ENCODE assay signal across 11 cellular contexts in genomic region chr17:17055286-17056166, GRCh38. TPM values are rescaled to one million over a fixed set of nuclear protein-coding genes. Genes with fewer than 3 reads are reported as not detected.
A peak's percentile ranks its signal among the peaks of the same experiment; 100 is the strongest.
DNase-seq lines count a peak whose midpoint lies in the region; ATAC-seq and TF ChIP-seq lines count a peak whose summit lies in the region.
"Had no signal": no experiment of that assay in that cellular context is flagged by ENCODE, and none has a peak within 500 bp of the region (broad histone marks: within the 10 kb centered on the region; RNA-seq: fewer than 3 reads in every experiment).

No MANE protein-coding gene starts in this region.

- peaks cover 100% of the 10 kb centered on the region for H3K79me2 ChIP-seq in HCT116 (ENCODE audit: insufficient read depth, low read length)

- no TSS peak for BruUV-seq in HCT116 (replicated peaks; lab: Mats Ljungman, UMichigan)

- TF ChIP-seq CTCF in HCT116 (IDR thresholded peaks at IDR 0.05 in 2 of 3, conservative IDR thresholded peaks at IDR 0.05 in 1 of 3; ENCODE audit: borderline replicate concordance in 1 of 3, insufficient read depth in 1 of 3, low read depth in 2 of 3, low read length in 2 of 3) (no peak), brain microvascular endothelial cell (IDR thresholded peaks at IDR 0.05; ENCODE audit: low read depth, low read length, missing control alignments) (peak; percentile 14), spleen (IDR thresholded peaks at IDR 0.05 in 8 of 11, conservative IDR thresholded peaks at IDR 0.05 in 3 of 11) (peak in 2 of 11 experiments; percentile 14 to 21)

- H3K9me2 ChIP-seq in HCT116 (ENCODE audit: insufficient read depth): no peaks in the 10 kb centered on the region

- intact Hi-C loops in HCT116 (cut with micrococcal nuclease): no loop called here
- intact Hi-C loops in spleen (cut with DNase I; ENCODE audit: low total_unique reads): loop anchor here (10.0 kb wide), 1 partner anchor 49 kb away; no protein-coding TSS in a partner anchor

- peaks cover 13% of the 10 kb centered on the region; the same call in 1 of the 2 replicates for H4K20me1 ChIP-seq in HCT116 (ENCODE audit: insufficient read depth)

- RAD21 ChIA-PET in HCT116 (lab: Charles Lee; ENCODE audit: low non-redundant PET in 1 of 2, low total read pairs in 2 of 2, uncharacterized antibody in 2 of 2, unreplicated experiment in 2 of 2): interaction anchor here in 1 of 2 experiments (0.6 kb wide), 1 partner anchor 47 kb away, joined by 3 read pairs; no protein-coding TSS in a partner anchor

- TF ChIP-seq POLR2A in HCT116 (IDR thresholded peaks at IDR 0.05; ENCODE audit: borderline replicate concordance, extremely low read depth, insufficient read depth, insufficient read length): no peak
- TF ChIP-seq POLR2A in spleen (IDR thresholded peaks at IDR 0.05): no peak

- no peaks in the 10 kb centered on the region for H3K9me3 ChIP-seq in HCT116 (ENCODE audit: control insufficient read depth in 1 of 2, insufficient read depth in 1 of 2, low read depth in 1 of 2, low read length in 2 of 2)
- no peaks in the 10 kb centered on the region for H3K9me3 ChIP-seq in spleen
- H3K9me3 ChIP-seq: MG63, Peyer's patch had no signal

- H3K27me3 ChIP-seq in HCT116 (ENCODE audit: insufficient read depth, low read length): no peaks in the 10 kb centered on the region
- H3K27me3 ChIP-seq in brain microvascular endothelial cell (replicated peaks): no peaks in the 10 kb centered on the region
- no peaks in the 10 kb centered on the region for H3K27me3 ChIP-seq in spleen (replicated peaks in 1 of 7)
- H3K27me3 ChIP-seq: MG63, Peyer's patch had no signal

- 63 to 81% (median 76%) methylated on average over 16 of the region's 16 CpGs for WGBS in spleen, 5 donors

- no peak overlapping the region for H3K27ac ChIP-seq in HCT116 (ENCODE audit: low read depth, low read length)
- H3K27ac ChIP-seq in brain microvascular endothelial cell: no peak overlapping the region
- H3K27ac ChIP-seq in spleen: peak overlapping the region in 7 of 8 donors; percentile 24 to 74 (median 62)

- ATAC-seq in HCT116: peak; percentile 44; the same call in 1 of the 2 replicates

- in situ Hi-C loops in brain microvascular endothelial cell (cut with HindIII; ENCODE audit: low pct_ligation_motif_present, low sequenced_read_pairs): no loop called here

- POLR2A ChIA-PET in HCT116 (lab: Charles Lee): no interaction called here

- TF ChIP-seq RAD21 in HCT116 (IDR thresholded peaks at IDR 0.05; ENCODE audit: low read depth): no peak

- DNase-seq in HCT116 (ENCODE audit: low read depth, low spot score) (no peak), brain microvascular endothelial cell (no peak), hepatic stellate cell (ENCODE audit: low spot score) (peak; percentile 57), spleen (peak; percentile 70), hypothalamus (lab: John Stamatoyannopoulos, UW) (no peak), iPS-NIHi7 (ENCODE audit: extremely low spot score) (no peak), NOMO-1 treated with DMSO at 0.1 percent for 48 hours (lab: John Stamatoyannopoulos, UW; ENCODE audit: unreplicated experiment) (no peak), SHP77 (lab: John Stamatoyannopoulos, UW) (no peak)
- DNase-seq: activated CD4-positive, alpha-beta T cell treated with anti-CD3 and anti-CD28 coated beads, Interleukin-2, amount 50 U/mL, for 1 hour had no signal

- no peak overlapping the region for H3K4me3 ChIP-seq in HCT116 (replicated peaks in 1 of 2; ENCODE audit: low read depth in 1 of 2, low read length in 2 of 2)
- H3K4me3 ChIP-seq in brain microvascular endothelial cell (ENCODE audit: low read depth, low read length): no peak overlapping the region
- H3K4me3 ChIP-seq in spleen: no peak overlapping the region
- H3K4me3 ChIP-seq: MG63, Peyer's patch had no signal

- CTCF ChIA-PET in HCT116 (lab: Charles Lee): interaction anchor here (0.9 kb wide), 1 partner anchor 9 kb away, joined by 3 read pairs; no protein-coding TSS in a partner anchor

- no peak overlapping the region for H3K4me2 ChIP-seq in HCT116 (ENCODE audit: low read length)

- H3K36me3 ChIP-seq in HCT116 (ENCODE audit: control insufficient read depth in 1 of 2, insufficient read depth in 2 of 2, low read length in 2 of 2) (peaks cover 8 to 13% of the 10 kb centered on the region in 2 experiments; a peak in 3 of 4 replicates), brain microvascular endothelial cell (replicated peaks) (no peaks in the 10 kb centered on the region), spleen (peaks cover 0 to 40% (median 7%) of the 10 kb centered on the region in 6 donors)
- H3K36me3 ChIP-seq: MG63 had no signal

- H3K9ac ChIP-seq in HCT116 (ENCODE audit: low read length): no peak overlapping the region

- H3K4me1 ChIP-seq in HCT116 (ENCODE audit: control insufficient read depth in 1 of 2, insufficient read depth in 2 of 2, low read length in 2 of 2): peaks cover 2 to 33% of the 10 kb centered on the region in 2 experiments; a peak in 2 of 4 replicates
- peaks cover 43 to 99% (median 75%) of the 10 kb centered on the region in 6 donors for H3K4me1 ChIP-seq in spleen

- no peak overlapping the region for H2AFZ ChIP-seq in HCT116 (ENCODE audit: low read depth, low read length, poor library complexity, severe bottlenecking)

TF ChIP-seq in HCT116, 20 proteins besides CTCF, POLR2A, EP300 and RAD21:
- TF ChIP-seq CEBPB (IDR thresholded peaks at IDR 0.05; ENCODE audit: low read depth): no peak
- TF ChIP-seq ATF3 (IDR thresholded peaks at IDR 0.05): no peak
- TF ChIP-seq SIN3A (IDR thresholded peaks at IDR 0.05; ENCODE audit: low read depth): no peak
- no peak for TF ChIP-seq EGR1 (IDR thresholded peaks at IDR 0.05; ENCODE audit: low read depth)
- TF ChIP-seq POLR2AphosphoS5 (IDR thresholded peaks at IDR 0.05; ENCODE audit: low read depth, low read length): no peak
- TF ChIP-seq EZH2phosphoT487 (IDR thresholded peaks at IDR 0.05; ENCODE audit: borderline replicate concordance): no peak
- no peak for TF ChIP-seq EZH2 (IDR thresholded peaks at IDR 0.05)
- no peak for TF ChIP-seq ZBTB33 (IDR thresholded peaks at IDR 0.05; ENCODE audit: extremely low read depth, insufficient replicate concordance, low read length)
- no peak for TF ChIP-seq SRF (IDR thresholded peaks at IDR 0.05; ENCODE audit: low read depth)
- TF ChIP-seq CBX3 (IDR thresholded peaks at IDR 0.05; ENCODE audit: low read depth): no peak
- TF ChIP-seq JUND (IDR thresholded peaks at IDR 0.05): no peak
- no peak for TF ChIP-seq ZNF274 (IDR thresholded peaks at IDR 0.05; ENCODE audit: low read depth, low read length)
- no peak for TF ChIP-seq YY1 (IDR thresholded peaks at IDR 0.05; ENCODE audit: extremely low read depth, insufficient replicate concordance, low read depth, low read length)
- TF ChIP-seq REST (IDR thresholded peaks at IDR 0.05; ENCODE audit: low read depth): no peak

RNA-seq across cellular contexts. Expression of gene MPRIP, which starts 13.3 kb away (rescaled TPM):
- total RNA-seq in HCT116 (2021; ENCODE audit: unreplicated experiment) (258 TPM), spleen (100 to 1,000 TPM; 120 to 309 (median 197) TPM)
- 131 and 153 TPM in 2 replicates for polyA plus RNA-seq in HCT116 (2012)
- polyA plus RNA-seq in spleen: 100 to 1,000 TPM in 1 of 3 donors, 10 to 100 TPM in 2; 52.3 to 114 (median 83.0) TPM

Comparison
In these comparisons a context has a peak if more than half of its experiments do, and no peak if none do; other contexts are left out.
1. DNase-seq: peak in hepatic stellate cell (single experiment) and spleen (single experiment); none in HCT116 (single experiment), brain microvascular endothelial cell (single experiment), hypothalamus (0 of 51), iPS-NIHi7 (single experiment), NOMO-1 treated with DMSO at 0.1 percent for 48 hours (single experiment) and SHP77 (0 of 2).
2. H3K27ac ChIP-seq: peak in spleen (7 of 8); none in HCT116 (single experiment) and brain microvascular endothelial cell (single experiment).